9 cellular contexts compared by ENCODE assay signal in the genomic region with DNA sequence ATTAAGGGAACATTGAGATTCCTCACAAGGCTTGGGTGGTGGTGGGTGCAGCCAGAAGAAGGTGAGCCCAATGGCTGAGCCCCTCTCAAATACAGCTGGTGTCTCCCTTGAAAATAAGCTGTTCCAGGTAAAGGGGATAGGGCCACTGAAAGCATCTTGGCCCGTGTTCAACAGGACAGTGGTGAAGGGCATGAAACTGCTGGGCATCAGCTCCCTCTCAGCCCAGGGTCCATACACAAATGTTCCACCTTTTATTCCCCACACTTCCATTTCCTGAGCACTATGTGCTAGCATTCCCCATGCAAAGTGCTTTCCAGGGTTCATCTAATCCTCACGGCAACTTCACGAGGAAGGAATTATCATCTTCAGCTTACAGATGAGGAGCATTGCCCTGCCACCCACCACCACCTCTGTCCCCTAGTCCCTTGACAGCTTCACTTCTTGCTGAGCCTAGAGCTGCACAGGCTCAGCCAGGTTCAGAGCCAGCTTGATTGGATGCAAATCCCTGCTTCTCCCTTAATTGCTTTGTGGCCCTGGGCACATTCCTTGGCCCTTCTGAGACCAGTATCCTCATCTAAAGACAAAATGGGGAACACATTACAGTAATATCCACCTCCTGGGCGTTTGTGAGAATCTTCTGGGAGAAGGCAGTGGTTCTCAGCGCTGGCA. TPM values are rescaled to one million over a fixed set of nuclear protein-coding genes. Genes with fewer than 3 reads are reported as not detected.
DNase-seq lines count a peak whose midpoint lies in the region; ATAC-seq, FAIRE-seq and TF ChIP-seq lines count a peak whose summit lies in the region.
"Had no signal": no experiment of that assay in that cellular context is flagged by ENCODE, and none has a peak within 500 bp of the region (broad histone marks: within the 10 kb centered on the region; RNA-seq: fewer than 3 reads in every experiment).

No MANE protein-coding gene starts in this region.

- no peak overlapping the region for H3K27ac ChIP-seq in K562 (ENCODE audit: extremely low read depth, low read depth, low read length)
- H3K27ac ChIP-seq in left lung: peak overlapping the region; percentile 55 to 89
- peak overlapping the region in 1 of 2 donors; percentile 64 for H3K27ac ChIP-seq in aorta (ENCODE audit: low read depth in 1 of 2, low read length in 2 of 2)

- H3K9me1 ChIP-seq in K562 (ENCODE audit: control insufficient read depth, insufficient read depth, low read length): peaks cover 3% of the 10 kb centered on the region

- no peak overlapping the region for H3K4me2 ChIP-seq in K562 (ENCODE audit: insufficient read depth, low read length)

- H2AFZ ChIP-seq in K562 (ENCODE audit: low read depth, low read length): no peak overlapping the region

- peaks cover 47% of the 10 kb centered on the region for H3K36me3 ChIP-seq in K562 (ENCODE audit: control insufficient read depth, insufficient read depth, low read length)
- peaks cover 8 to 51% of the 10 kb centered on the region in 2 donors for H3K36me3 ChIP-seq in left lung
- peaks cover 4 to 9% of the 10 kb centered on the region in 2 donors for H3K36me3 ChIP-seq in aorta (ENCODE audit: control insufficient read depth in 1 of 2, insufficient read depth in 2 of 2, low read length in 1 of 2)

- CTCF ChIA-PET in K562 (lab: Yijun Ruan, JAX; ENCODE audit: low intra/inter-chr PET ratio): no interaction called here

- H3K27ac Mint-ChIP-seq in natural killer cell: peak overlapping the region; percentile 68 to 97
- H3K27ac Mint-ChIP-seq in natural killer cell treated with Interleukin-12 subunit alpha and Interleukin-12 subunit beta and Interleukin-15 and Interleukin-18, amount 100 ng/mL, for 72 hours: peak overlapping the region in 1 of 2 donors; percentile 38

- peaks cover 13% of the 10 kb centered on the region for H3K79me2 ChIP-seq in K562 (ENCODE audit: control insufficient read depth, insufficient read depth, low read length)

- TF ChIP-seq CTCF in natural killer cell (IDR thresholded peaks at IDR 0.05) (no peak), K562 (IDR thresholded peaks at IDR 0.05 in 2 of 3, conservative IDR thresholded peaks at IDR 0.05 in 1 of 3; ENCODE audit: insufficient read depth in 2 of 3, low read depth in 1 of 3, low read length in 3 of 3) (no peak), left lung (IDR thresholded peaks at IDR 0.05) (no peak)

- TF ChIP-seq EP300 in K562 (IDR thresholded peaks at IDR 0.05; ENCODE audit: low read length): no peak

- H3K27me3 ChIP-seq in K562 (ENCODE audit: control insufficient read depth in 2 of 2, insufficient read depth in 2 of 2, low read length in 2 of 2): no peaks in the 10 kb centered on the region
- no peaks in the 10 kb centered on the region for H3K27me3 ChIP-seq in left lung
- H3K27me3 ChIP-seq in aorta (ENCODE audit: control insufficient read depth in 1 of 2, insufficient read depth in 2 of 2, low read length in 1 of 2): no peaks in the 10 kb centered on the region
- H3K27me3 ChIP-seq: adrenal gland had no signal

- no peak for FAIRE-seq in K562 (lab: Jason Lieb, UNC)

- H3K4me1 Mint-ChIP-seq in natural killer cell: peaks cover 63 to 78% of the 10 kb centered on the region in 2 donors
- H3K4me1 Mint-ChIP-seq in natural killer cell treated with Interleukin-12 subunit alpha and Interleukin-12 subunit beta and Interleukin-15 and Interleukin-18, amount 100 ng/mL, for 72 hours (ENCODE audit: low read depth in 2 of 2): peaks cover 47 to 54% of the 10 kb centered on the region in 2 donors

- in situ Hi-C loops in K562 (cut with MboI): no loop called here

- POLR2A ChIA-PET in K562 (lab: Yijun Ruan, JAX): interaction anchor here (0.6 to 4.1 kb wide), 9 partner anchors 8 to 749 kb away, joined by 3 to 35 read pairs (median 5); a partner anchor contains a TSS

- no peak overlapping the region for H3K9ac ChIP-seq in K562 (ENCODE audit: insufficient read depth in 1 of 2, low read depth in 2 of 2, low read length in 2 of 2)

- H3K4me1 ChIP-seq in K562 (replicated peaks in 1 of 2; ENCODE audit: control insufficient read depth in 2 of 2, insufficient read depth in 2 of 2, low read length in 2 of 2): peaks cover 9 to 14% of the 10 kb centered on the region in 2 experiments
- H3K4me1 ChIP-seq in left lung: peaks cover 19 to 84% of the 10 kb centered on the region in 2 donors
- peaks cover 0 to 2% of the 10 kb centered on the region in 2 donors for H3K4me1 ChIP-seq in aorta (ENCODE audit: control insufficient read depth in 1 of 2, insufficient read depth in 2 of 2, low read length in 2 of 2)

- intact Hi-C loops in natural killer cell (cut with micrococcal nuclease) (no loop called here), K562 (cut with micrococcal nuclease) (no loop called here), left lung (cut with DNase I) (no loop called here), aorta (cut with DNase I) (no loop called here)

- peak; percentile 36; the same call in 1 of the 2 replicates for TF ChIP-seq POLR2A in K562 (conservative IDR thresholded peaks at IDR 0.05)

- H3K4me3 ChIP-seq in K562 (no peak overlapping the region), left lung (no peak overlapping the region), aorta (ENCODE audit: low read length in 2 of 2) (no peak overlapping the region)
- H3K4me3 ChIP-seq: adrenal gland had no signal

- no TSS peak for BruUV-seq in K562 (replicated peaks; lab: Mats Ljungman, UMichigan)

- H3K36me3 Mint-ChIP-seq in natural killer cell: peaks cover 3% of the 10 kb centered on the region
- peaks cover 14% of the 10 kb centered on the region for H3K36me3 Mint-ChIP-seq in natural killer cell treated with Interleukin-12 subunit alpha and Interleukin-12 subunit beta and Interleukin-15 and Interleukin-18, amount 100 ng/mL, for 72 hours

- no peak overlapping the region for H3K4me3 Mint-ChIP-seq in natural killer cell
- H3K4me3 Mint-ChIP-seq in natural killer cell treated with Interleukin-12 subunit alpha and Interleukin-12 subunit beta and Interleukin-15 and Interleukin-18, amount 100 ng/mL, for 72 hours: no peak overlapping the region

- H4K20me1 ChIP-seq in K562 (replicated peaks; ENCODE audit: control insufficient read depth, insufficient read depth, low read length): peaks cover 8% of the 10 kb centered on the region

- 64% methylated on average over 5 of the region's 5 CpGs for WGBS in K562 (ENCODE audit: insufficient coverage, low coverage, missing lambda C conversion rate)
- 17 to 29% methylated on average over 5 of the region's 5 CpGs for WGBS in aorta, 2 donors

- no peak for DNase-seq in natural killer cell
- no peak for DNase-seq in natural killer cell treated with Interleukin-12 subunit alpha and Interleukin-12 subunit beta and Interleukin-15 and Interleukin-18, amount 100 ng/mL, for 72 hours (ENCODE audit: low spot score)
- DNase-seq in K562 (ENCODE audit: extremely low read depth in 1 of 4, low spot score in 3 of 4): no peak
- no peak for DNase-seq in left lung
- peak; percentile 16 to 24 for DNase-seq in aorta
- DNase-seq in globus pallidus (ENCODE audit: low spot score): no peak
- no peak for DNase-seq in stimulated activated CD4-positive, alpha-beta T cell treated with anti-CD3 and anti-CD28 coated beads, Interleukin-4, amount 100 ng/mL, for 24 hours

- H3K27me3 Mint-ChIP-seq in natural killer cell (ENCODE audit: low read depth in 2 of 2): no peaks in the 10 kb centered on the region
- H3K27me3 Mint-ChIP-seq in natural killer cell treated with Interleukin-12 subunit alpha and Interleukin-12 subunit beta and Interleukin-15 and Interleukin-18, amount 100 ng/mL, for 72 hours: no peaks in the 10 kb centered on the region

- no peaks in the 10 kb centered on the region for H3K9me3 Mint-ChIP-seq in natural killer cell
- no peaks in the 10 kb centered on the region for H3K9me3 Mint-ChIP-seq in natural killer cell treated with Interleukin-12 subunit alpha and Interleukin-12 subunit beta and Interleukin-15 and Interleukin-18, amount 100 ng/mL, for 72 hours

- H3K9me3 ChIP-seq in K562 (replicated peaks; ENCODE audit: control insufficient read depth, insufficient read depth, low read depth, low read length) (no peaks in the 10 kb centered on the region), left lung (no peaks in the 10 kb centered on the region), aorta (ENCODE audit: control insufficient read depth, low read length) (no peaks in the 10 kb centered on the region)
- H3K9me3 ChIP-seq: adrenal gland had no signal

- ATAC-seq in natural killer cell (no peak), K562 (peak; percentile 12), left lung (no peak), aorta (ENCODE audit: low FRiP score) (no peak), GM21515 (IDR thresholded peaks at IDR 0.05; ENCODE audit: unreplicated experiment) (no peak)
- no peak for ATAC-seq in natural killer cell treated with Interleukin-12 subunit alpha and Interleukin-12 subunit beta and Interleukin-15 and Interleukin-18, amount 100 ng/mL, for 72 hours

- no peak for TF ChIP-seq RAD21 in K562 (CRISPR knock-in tag; conservative IDR thresholded peaks at IDR 0.05 in 1 of 2, IDR thresholded peaks at IDR 0.05 in 1 of 2)

RNA-seq across cellular contexts. Expression of a gene that starts 9.6 kb away (rescaled TPM):
- total RNA-seq in natural killer cell: 100 to 1,000 TPM; 344 to 394 (median 358) TPM
- 100 to 1,000 TPM; 239 to 375 TPM for total RNA-seq in natural killer cell treated with Interleukin-12 subunit alpha and Interleukin-12 subunit beta and Interleukin-15 and Interleukin-18, amount 100 ng/mL, for 72 hours
- 38.5 and 101 TPM in 2 replicates for total RNA-seq in K562 (2011; cell fraction: chromatin; rRNA removed; ENCODE audit: low replicate concordance)
- 100 and 103 TPM in 2 replicates for total RNA-seq in K562 (2011; cell fraction: nucleolus; rRNA removed)
- 95.8 and 128 TPM in 2 replicates for total RNA-seq in K562 (2011; cell fraction: nucleoplasm; rRNA removed)
- 456 and 502 TPM in 2 replicates for total RNA-seq in K562 (2014; rRNA removed)
- total RNA-seq in K562 (2014; rRNA removed; fragmentation: Illumina TruSeq; extraction: Trizol): 180 and 192 TPM in 2 replicates
- 247 and 249 TPM in 2 replicates for total RNA-seq in K562 (2015; rRNA removed; fragmentation: Illumina TruSeq; extraction: Trizol)
- total RNA-seq in K562 (2021): 498 and 506 TPM in 2 replicates
- polyA plus RNA-seq in K562 (2011; rRNA removed): 414 and 518 TPM in 2 replicates
- polyA plus RNA-seq in K562 (2011; cell fraction: cytosol; rRNA removed): 883 and 1,031 TPM in 2 replicates
- polyA plus RNA-seq in K562 (2011; cell fraction: nucleus; rRNA removed): 273 and 355 TPM in 2 replicates
- 571 and 615 TPM in 2 replicates for polyA plus RNA-seq in K562 (2012)
- 565 and 573 TPM in 2 replicates for polyA plus RNA-seq in K562 (2014; fragmentation: Illumina TruSeq; extraction: Trizol)
- polyA plus RNA-seq in K562 (2014; fragmentation: Nextera tagmentation; extraction: Ambion mirVana): 100 to 1,000 TPM; 334 to 683 TPM
- polyA plus RNA-seq in K562 (2014; rRNA removed): 455 and 456 TPM in 2 replicates
- 196 and 205 TPM in 2 replicates for polyA minus RNA-seq in K562 (2011; rRNA and poly(A)+ RNA removed)
- 239 and 243 TPM in 2 replicates for polyA minus RNA-seq in K562 (2011; cell fraction: cytosol; rRNA and poly(A)+ RNA removed)
- 47.4 and 74.8 TPM in 2 replicates for polyA minus RNA-seq in K562 (2011; cell fraction: nucleus; rRNA and poly(A)+ RNA removed)
- 100 to 1,000 TPM; 565 to 617 TPM for total RNA-seq in left lung
- 100 to 1,000 TPM; 316 to 350 TPM for total RNA-seq in aorta
- 100 to 1,000 TPM; 349 to 383 TPM for polyA plus RNA-seq in aorta

RNA-seq across cellular contexts. Expression of a gene that starts 15.7 kb away (rescaled TPM):
- total RNA-seq in natural killer cell: 1 to 10 TPM; 1.3 to 5.0 (median 1.6) TPM
- total RNA-seq in natural killer cell treated with Interleukin-12 subunit alpha and Interleukin-12 subunit beta and Interleukin-15 and Interleukin-18, amount 100 ng/mL, for 72 hours: 1 to 10 TPM in 1 of 2 donors, under 1 TPM in 1; 0.38 to 3.0 TPM
- 1.8 and 2.4 TPM in 2 replicates for total RNA-seq in K562 (2011; cell fraction: chromatin; rRNA removed; ENCODE audit: low replicate concordance)
- total RNA-seq in K562 (2011; cell fraction: nucleolus; rRNA removed): 0.33 and 1.1 TPM in 2 replicates
- 1.2 and 2.4 TPM in 2 replicates for total RNA-seq in K562 (2011; cell fraction: nucleoplasm; rRNA removed)
- total RNA-seq in K562 (2014; rRNA removed): 1.2 and 1.5 TPM in 2 replicates
- 1.2 and 1.7 TPM in 2 replicates for total RNA-seq in K562 (2014; rRNA removed; fragmentation: Illumina TruSeq; extraction: Trizol)
- total RNA-seq in K562 (2015; rRNA removed; fragmentation: Illumina TruSeq; extraction: Trizol): 0.94 and 1.4 TPM in 2 replicates
- total RNA-seq in K562 (2021): 0.72 and 1.6 TPM in 2 replicates
- 0.85 and 1.5 TPM in 2 replicates for polyA plus RNA-seq in K562 (2011; rRNA removed)
- polyA plus RNA-seq in K562 (2011; cell fraction: cytosol; rRNA removed): 0.43 and 0.59 TPM in 2 replicates
- polyA plus RNA-seq in K562 (2011; cell fraction: nucleus; rRNA removed): 0.97 and 1.1 TPM in 2 replicates
- polyA plus RNA-seq in K562 (2012): 0.91 and 1.0 TPM in 2 replicates
- polyA plus RNA-seq in K562 (2014; fragmentation: Illumina TruSeq; extraction: Trizol): 1.6 and 2.0 TPM in 2 replicates
- 1 to 10 TPM in 1 of 2 experiments, under 1 TPM in 1; 0.65 to 1.3 TPM for polyA plus RNA-seq in K562 (2014; fragmentation: Nextera tagmentation; extraction: Ambion mirVana)
- 1.0 and 2.4 TPM in 2 replicates for polyA plus RNA-seq in K562 (2014; rRNA removed)
- 1.6 and 1.8 TPM in 2 replicates for polyA minus RNA-seq in K562 (2011; rRNA and poly(A)+ RNA removed)
- 0.48 and 0.91 TPM in 2 replicates for polyA minus RNA-seq in K562 (2011; cell fraction: cytosol; rRNA and poly(A)+ RNA removed)
- polyA minus RNA-seq in K562 (2011; cell fraction: nucleus; rRNA and poly(A)+ RNA removed): 0.40 and 0.89 TPM in 2 replicates
- total RNA-seq in left lung: 1 to 10 TPM; 1.1 to 4.7 TPM
- total RNA-seq in aorta: 1 to 10 TPM; 2.5 to 2.7 TPM
- polyA plus RNA-seq in aorta: 1 to 10 TPM in 1 of 2 donors, not detected in 1; 2.7 TPM

RNA-seq across cellular contexts. Expression of a gene that starts 29.7 kb away (rescaled TPM):
- not detected for total RNA-seq in natural killer cell
- total RNA-seq in natural killer cell treated with Interleukin-12 subunit alpha and Interleukin-12 subunit beta and Interleukin-15 and Interleukin-18, amount 100 ng/mL, for 72 hours: not detected
- 0.28 TPM in 1 of 2 replicates, not detected in the other for total RNA-seq in K562 (2011; cell fraction: chromatin; rRNA removed; ENCODE audit: low replicate concordance)
- total RNA-seq in K562 (2011; cell fraction: nucleolus; rRNA removed): 0.13 and 0.17 TPM in 2 replicates
- total RNA-seq in K562 (2011; cell fraction: nucleoplasm; rRNA removed): 0.15 and 0.29 TPM in 2 replicates
- total RNA-seq in K562 (2014; rRNA removed): 0.09 and 0.24 TPM in 2 replicates
- total RNA-seq in K562 (2014; rRNA removed; fragmentation: Illumina TruSeq; extraction: Trizol): 0.04 TPM in 1 of 2 replicates, not detected in the other
- 0.04 and 0.08 TPM in 2 replicates for total RNA-seq in K562 (2015; rRNA removed; fragmentation: Illumina TruSeq; extraction: Trizol)
- 0.29 and 0.34 TPM in 2 replicates for total RNA-seq in K562 (2021)
- 0.03 and 0.09 TPM in 2 replicates for polyA plus RNA-seq in K562 (2011; rRNA removed)
- 0.07 and 0.12 TPM in 2 replicates for polyA plus RNA-seq in K562 (2011; cell fraction: cytosol; rRNA removed)
- 0.38 TPM in 2 replicates for polyA plus RNA-seq in K562 (2011; cell fraction: nucleus; rRNA removed)
- polyA plus RNA-seq in K562 (2012): 0.18 and 0.26 TPM in 2 replicates
- polyA plus RNA-seq in K562 (2014; fragmentation: Illumina TruSeq; extraction: Trizol): 0.19 and 0.22 TPM in 2 replicates
- polyA plus RNA-seq in K562 (2014; fragmentation: Nextera tagmentation; extraction: Ambion mirVana): under 1 TPM in 1 of 2 experiments, not detected in 1; 0.04 TPM
- 0.25 and 0.31 TPM in 2 replicates for polyA plus RNA-seq in K562 (2014; rRNA removed)
- 0.07 TPM in 1 of 2 replicates, not detected in the other for polyA minus RNA-seq in K562 (2011; rRNA and poly(A)+ RNA removed)
- polyA minus RNA-seq in K562 (2011; cell fraction: cytosol; rRNA and poly(A)+ RNA removed): 0.19 TPM in 1 of 2 replicates, not detected in the other
- 0.11 and 0.13 TPM in 2 replicates for polyA minus RNA-seq in K562 (2011; cell fraction: nucleus; rRNA and poly(A)+ RNA removed)
- total RNA-seq in left lung: 1 to 10 TPM; 2.8 to 3.0 TPM
- under 1 TPM in 1 of 2 donors, not detected in 1; 0.30 TPM for total RNA-seq in aorta
- 1 to 10 TPM in 1 of 2 donors, under 1 TPM in 1; 0.05 to 1.0 TPM for polyA plus RNA-seq in aorta

RNA-seq across cellular contexts. Expression of a gene that starts 38.3 kb away (rescaled TPM):
- not detected for total RNA-seq in natural killer cell
- not detected for total RNA-seq in natural killer cell treated with Interleukin-12 subunit alpha and Interleukin-12 subunit beta and Interleukin-15 and Interleukin-18, amount 100 ng/mL, for 72 hours
- total RNA-seq in K562 (2011; cell fraction: chromatin; rRNA removed; ENCODE audit: low replicate concordance): not detected in 2 replicates
- not detected in 2 replicates for total RNA-seq in K562 (2011; cell fraction: nucleolus; rRNA removed)
- not detected in 2 replicates for total RNA-seq in K562 (2011; cell fraction: nucleoplasm; rRNA removed)
- total RNA-seq in K562 (2014; rRNA removed): not detected in 2 replicates
- not detected in 2 replicates for total RNA-seq in K562 (2014; rRNA removed; fragmentation: Illumina TruSeq; extraction: Trizol)
- total RNA-seq in K562 (2015; rRNA removed; fragmentation: Illumina TruSeq; extraction: Trizol): not detected in 2 replicates
- not detected in 2 replicates for total RNA-seq in K562 (2021)
- polyA plus RNA-seq in K562 (2011; rRNA removed): 0.13 TPM in 1 of 2 replicates, not detected in the other
- polyA plus RNA-seq in K562 (2011; cell fraction: cytosol; rRNA removed): not detected in 2 replicates
- not detected in 2 replicates for polyA plus RNA-seq in K562 (2011; cell fraction: nucleus; rRNA removed)
- 0.19 TPM in 1 of 2 replicates, not detected in the other for polyA plus RNA-seq in K562 (2012)
- 0.25 TPM in 1 of 2 replicates, not detected in the other for polyA plus RNA-seq in K562 (2014; fragmentation: Illumina TruSeq; extraction: Trizol)
- polyA plus RNA-seq in K562 (2014; fragmentation: Nextera tagmentation; extraction: Ambion mirVana): under 1 TPM in 1 of 2 experiments, not detected in 1; 0.21 TPM
- not detected in 2 replicates for polyA plus RNA-seq in K562 (2014; rRNA removed)
- not detected in 2 replicates for polyA minus RNA-seq in K562 (2011; rRNA and poly(A)+ RNA removed)
- polyA minus RNA-seq in K562 (2011; cell fraction: cytosol; rRNA and poly(A)+ RNA removed): not detected in 2 replicates
- not detected in 2 replicates for polyA minus RNA-seq in K562 (2011; cell fraction: nucleus; rRNA and poly(A)+ RNA removed)
- total RNA-seq in left lung: not detected
- not detected for total RNA-seq in aorta
- polyA plus RNA-seq in aorta: not detected
- total RNA-seq: adrenal gland had no signal
- polyA plus RNA-seq: adrenal gland had no signal

RNA-seq across cellular contexts. Expression of a gene that starts 53.2 kb away (rescaled TPM):
- total RNA-seq in natural killer cell (not detected), K562 (2014; rRNA removed) (not detected in 2 replicates), K562 (2014; rRNA removed; fragmentation: Illumina TruSeq; extraction: Trizol) (not detected in 2 replicates), K562 (2015; rRNA removed; fragmentation: Illumina TruSeq; extraction: Trizol) (not detected in 2 replicates), K562 (2021) (not detected in 2 replicates), left lung (not detected), aorta (under 1 TPM in 1 of 2 donors, not detected in 1; 0.21 TPM)
- not detected for total RNA-seq in natural killer cell treated with Interleukin-12 subunit alpha and Interleukin-12 subunit beta and Interleukin-15 and Interleukin-18, amount 100 ng/mL, for 72 hours
- not detected in 2 replicates for total RNA-seq in K562 (2011; cell fraction: chromatin; rRNA removed; ENCODE audit: low replicate concordance)
- not detected in 2 replicates for total RNA-seq in K562 (2011; cell fraction: nucleolus; rRNA removed)
- total RNA-seq in K562 (2011; cell fraction: nucleoplasm; rRNA removed): not detected in 2 replicates
- polyA plus RNA-seq in K562 (2011; rRNA removed) (0.05 TPM in 1 of 2 replicates, not detected in the other), K562 (2014; fragmentation: Illumina TruSeq; extraction: Trizol) (not detected in 2 replicates), K562 (2014; fragmentation: Nextera tagmentation; extraction: Ambion mirVana) (not detected), K562 (2014; rRNA removed) (not detected in 2 replicates), aorta (under 1 TPM in 1 of 2 donors, not detected in 1; 0.56 TPM)
- 0.07 TPM in 1 of 2 replicates, not detected in the other for polyA plus RNA-seq in K562 (2011; cell fraction: cytosol; rRNA removed)
- polyA plus RNA-seq in K562 (2011; cell fraction: nucleus; rRNA removed): 0.10 TPM in 1 of 2 replicates, not detected in the other
- not detected in 2 replicates for polyA plus RNA-seq in K562 (2012)
- polyA minus RNA-seq in K562 (2011; rRNA and poly(A)+ RNA removed): not detected in 2 replicates
- polyA minus RNA-seq in K562 (2011; cell fraction: cytosol; rRNA and poly(A)+ RNA removed): not detected in 2 replicates
- not detected in 2 replicates for polyA minus RNA-seq in K562 (2011; cell fraction: nucleus; rRNA and poly(A)+ RNA removed)

Comparison
In these comparisons a context has a peak if more than half of its experiments do, and no peak if none do; other contexts are left out.
1. DNase-seq: peak in aorta (2 of 2); none in natural killer cell (single experiment), natural killer cell treated with Interleukin-12 subunit alpha and Interleukin-12 subunit beta and Interleukin-15 and Interleukin-18, amount 100 ng/mL, for 72 hours (single experiment), K562 (0 of 4), left lung (0 of 2), globus pallidus (single experiment) and stimulated activated CD4-positive, alpha-beta T cell treated with anti-CD3 and anti-CD28 coated beads, Interleukin-4, amount 100 ng/mL, for 24 hours (single experiment).